In the genomic region with DNA sequence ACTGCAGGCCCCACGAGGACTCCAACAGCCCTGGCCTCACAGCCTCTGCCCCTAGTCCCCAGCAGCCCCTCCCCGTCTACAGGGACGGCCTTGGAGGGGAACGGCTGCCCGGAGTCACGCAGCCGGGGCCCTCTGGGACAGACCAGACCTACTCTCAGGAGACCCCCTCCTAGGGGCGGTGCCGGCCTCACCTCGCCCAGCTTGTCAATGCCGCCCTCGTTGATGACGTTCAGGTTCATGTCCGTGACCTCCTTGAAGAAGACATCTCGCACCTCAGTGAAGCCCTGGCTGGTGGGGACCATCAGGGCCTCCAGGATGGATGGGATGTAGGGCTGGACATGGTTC, we compare ENCODE assay signal across 1 cellular context.
TF ChIP-seq lines count a peak whose summit lies in the region.

No MANE protein-coding gene starts in this region.

TF ChIP-seq in K562, 482 proteins besides CTCF, POLR2A, EP300 and RAD21 (continued from another document):
- TF ChIP-seq STAT5B (CRISPR knock-in tag; IDR thresholded peaks at IDR 0.05) (no peak), E2F6 (IDR thresholded peaks at IDR 0.05; ENCODE audit: borderline replicate concordance in 1 of 2, extremely low read depth in 1 of 2, insufficient read depth in 1 of 2, insufficient read length in 1 of 2, low read depth in 1 of 2, low read length in 1 of 2, poor library complexity in 1 of 2, severe bottlenecking in 1 of 2) (peak in 1 of 2 experiments; percentile 10), NR2C1 (IDR thresholded peaks at IDR 0.05) (no peak), NR2C1 (tag; IDR thresholded peaks at IDR 0.05) (peak; percentile 44), PTRF (tag; IDR thresholded peaks at IDR 0.05) (peak; percentile 54; the same call in 1 of the 2 replicates), ZNF584 (CRISPR knock-in tag; IDR thresholded peaks at IDR 0.05; ENCODE audit: low read depth) (no peak), NR2C2 (CRISPR knock-in tag; IDR thresholded peaks at IDR 0.05) (no peak), NR2C2 (tag; IDR thresholded peaks at IDR 0.05) (peak; percentile 13; the same call in 1 of the 2 replicates)
- TF ChIP-seq, protein P1, sequence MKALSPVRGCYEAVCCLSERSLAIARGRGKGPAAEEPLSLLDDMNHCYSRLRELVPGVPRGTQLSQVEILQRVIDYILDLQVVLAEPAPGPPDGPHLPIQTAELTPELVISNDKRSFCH (CRISPR knock-in tag; IDR thresholded peaks at IDR 0.05): no peak
- TF ChIP-seq, protein P1 (tag; IDR thresholded peaks at IDR 0.05): 0 out of 2 replicates have a peak, but pooled peaks have one; percentile 29
TF ChIP-seq in K562: peak in this region for 18.
